In the genomic region with DNA sequence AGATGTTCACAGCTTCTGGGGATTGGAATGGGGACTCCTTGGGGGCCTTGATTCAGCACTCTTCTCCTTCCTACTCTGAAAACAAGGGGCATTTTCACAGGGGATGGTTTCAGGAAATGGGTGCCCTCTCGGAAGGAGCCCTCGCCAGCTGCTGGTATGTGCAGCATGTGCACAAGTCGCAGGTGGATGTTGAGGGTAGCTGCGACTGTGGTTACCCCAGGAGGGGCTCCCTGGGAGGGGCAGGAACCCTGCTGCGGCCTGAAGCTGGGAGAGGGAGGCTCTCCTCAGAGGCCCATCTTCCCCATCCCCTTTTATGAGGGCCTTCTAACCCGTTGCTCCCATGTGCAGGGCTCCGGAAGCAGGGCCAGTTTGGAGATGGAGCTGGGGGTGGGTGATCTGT, we compare ENCODE assay signal across 29 cellular contexts.
"Had no signal": no experiment of that assay in that cellular context is flagged by ENCODE, and none has a peak within 500 bp of the region (broad histone marks: within the 10 kb centered on the region; RNA-seq: fewer than 3 reads in every experiment).

No MANE protein-coding gene starts in this region.

- DNase-seq: activated CD4-positive, alpha-beta memory T cell treated with anti-CD3 and anti-CD28 coated beads for 36 hours; activated CD4-positive, alpha-beta T cell treated with anti-CD3 and anti-CD28 coated beads for 4 hours; activated T-cell treated with anti-CD3 and anti-CD28 coated beads, Interleukin-2, amount 50 U/mL, for 48 hours; anterior cingulate cortex; colonic mucosa; effector CD8-positive, alpha-beta T cell; esophagus squamous epithelium; foreskin melanocyte; left lung; lower lobe of right lung; mesendoderm; mucosa of descending colon; stimulated activated CD4-positive, alpha-beta T cell treated with anti-CD3 and anti-CD28 coated beads, Interleukin-2, amount 100 ng/mL, for 48 hours; stimulated activated naive CD8-positive, alpha-beta T cell treated with anti-CD3 and anti-CD28 coated beads, Interleukin-15, amount 100 ng/mL, for 72 hours; substantia nigra; T-helper 9 cell; thyroid gland; upper lobe of left lung had no signal

- H3K4me3 ChIP-seq: colonic mucosa, esophagus squamous epithelium, left lung, lower lobe of right lung, mucosa of descending colon, right lobe of liver, thyroid gland, upper lobe of left lung, vagina had no signal

- H3K4me1 ChIP-seq: colonic mucosa, left lung, vagina had no signal

- H3K27ac Mint-ChIP-seq: activated CD4-positive, alpha-beta memory T cell treated with anti-CD3 and anti-CD28 coated beads for 36 hours; activated T-helper 2 cell treated with anti-CD3 and anti-CD28 coated beads, Interferon-gamma antibody, Interleukin-2, Interleukin-4, amounts not matched to agents 10 μg/mL and 5 μg/mL and 100 μg/mL, durations not matched to agents 14 hours and 24 hours and 36 hours; natural killer cell treated with Interleukin-12 subunit alpha and Interleukin-12 subunit beta and Interleukin-15 and Interleukin-18, amount 100 ng/mL, for 72 hours had no signal

- H3K27me3 ChIP-seq: colonic mucosa, esophagus squamous epithelium, left lung, neutrophil, right lobe of liver, thyroid gland, upper lobe of left lung, vagina had no signal

- H3K9me3 Mint-ChIP-seq: activated CD4-positive, alpha-beta memory T cell treated with anti-CD3 and anti-CD28 coated beads for 36 hours; activated T-helper 2 cell treated with anti-CD3 and anti-CD28 coated beads, Interferon-gamma antibody, Interleukin-2, Interleukin-4, amounts not matched to agents 10 μg/mL and 5 μg/mL and 100 μg/mL, durations not matched to agents 14 hours and 24 hours and 36 hours; central memory CD8-positive, alpha-beta T cell; natural killer cell treated with Interleukin-12 subunit alpha and Interleukin-12 subunit beta and Interleukin-15 and Interleukin-18, amount 100 ng/mL, for 72 hours; stimulated activated naive CD8-positive, alpha-beta T cell treated with anti-CD3 and anti-CD28 coated beads, Interleukin-15, amount 100 ng/mL, for 72 hours had no signal

- H3K36me3 ChIP-seq: colonic mucosa, vagina had no signal

- H3K27me3 Mint-ChIP-seq: activated CD4-positive, alpha-beta memory T cell treated with anti-CD3 and anti-CD28 coated beads for 36 hours; central memory CD8-positive, alpha-beta T cell; natural killer cell treated with Interleukin-12 subunit alpha and Interleukin-12 subunit beta and Interleukin-15 and Interleukin-18, amount 100 ng/mL, for 72 hours; stimulated activated naive CD8-positive, alpha-beta T cell treated with anti-CD3 and anti-CD28 coated beads, Interleukin-15, amount 100 ng/mL, for 72 hours had no signal

- H3K36me3 Mint-ChIP-seq: natural killer cell treated with Interleukin-12 subunit alpha and Interleukin-12 subunit beta and Interleukin-15 and Interleukin-18, amount 100 ng/mL, for 72 hours had no signal

- FAIRE-seq: bronchial epithelial cell, endometrium, TTC549 had no signal

- ATAC-seq: left lung; lower lobe of right lung; mucosa of descending colon; natural killer cell treated with Interleukin-12 subunit alpha and Interleukin-12 subunit beta and Interleukin-15 and Interleukin-18, amount 100 ng/mL, for 72 hours; right lobe of liver; stimulated activated naive CD8-positive, alpha-beta T cell treated with anti-CD3 and anti-CD28 coated beads, Interleukin-15, amount 100 ng/mL, for 72 hours had no signal

- H3K27ac ChIP-seq: colonic mucosa, epithelial cell of prostate, esophagus squamous epithelium, left lung, lower lobe of right lung, neutrophil, right lobe of liver, thyroid gland, upper lobe of left lung, vagina, VCaP had no signal

- H3K4me3 Mint-ChIP-seq: activated CD4-positive, alpha-beta memory T cell treated with anti-CD3 and anti-CD28 coated beads for 36 hours; central memory CD8-positive, alpha-beta T cell; natural killer cell treated with Interleukin-12 subunit alpha and Interleukin-12 subunit beta and Interleukin-15 and Interleukin-18, amount 100 ng/mL, for 72 hours; stimulated activated naive CD8-positive, alpha-beta T cell treated with anti-CD3 and anti-CD28 coated beads, Interleukin-15, amount 100 ng/mL, for 72 hours had no signal

- H3K9me3 ChIP-seq: colonic mucosa, esophagus squamous epithelium, left lung, lower lobe of right lung, mucosa of descending colon, neutrophil, right lobe of liver, thyroid gland, upper lobe of left lung, vagina had no signal
